In the genomic region with DNA sequence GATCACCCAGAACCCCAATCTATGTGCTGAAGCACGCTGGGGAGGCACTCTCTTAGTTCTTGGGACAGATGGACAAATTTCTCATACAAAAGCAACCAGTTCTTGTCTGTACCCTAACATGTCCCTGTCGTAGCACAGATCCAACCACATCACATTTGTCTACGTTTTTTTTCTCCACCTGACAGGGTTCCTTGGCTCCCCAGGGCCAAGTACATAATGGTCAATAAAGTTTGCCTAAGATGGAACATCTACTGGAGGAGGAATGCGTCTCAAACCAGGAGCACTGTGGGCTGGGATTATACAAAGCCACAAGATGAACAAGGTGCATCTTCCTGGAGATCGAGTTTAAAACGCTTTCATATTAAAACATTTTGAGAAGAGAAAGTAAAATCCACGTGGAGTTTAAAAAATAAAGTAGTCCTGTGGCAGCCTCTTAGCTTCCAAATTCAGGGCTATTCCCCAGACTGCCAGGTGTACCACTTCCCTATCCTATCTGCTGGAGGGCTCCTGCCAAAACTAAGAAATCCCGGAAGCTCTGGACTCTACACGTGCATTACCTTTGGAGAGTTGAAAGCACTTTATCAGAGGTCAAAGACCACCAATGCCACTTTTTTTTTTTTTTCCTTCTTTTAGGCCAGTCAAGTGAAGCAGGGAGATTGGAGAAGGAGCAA, we compare ENCODE assay signal across 1 cellular context.
TF ChIP-seq lines count a peak whose summit lies in the region.

No MANE protein-coding gene starts in this region.

TF ChIP-seq in GM23338, 12 proteins besides CTCF, POLR2A, EP300 and RAD21 (continued from another document):
- no peak for TF ChIP-seq STAT1 (IDR thresholded peaks at IDR 0.05; ENCODE audit: unreplicated experiment)
- TF ChIP-seq POLR2AphosphoS5 (IDR thresholded peaks at IDR 0.05; ENCODE audit: low read depth): no peak
- no peak for TF ChIP-seq EZH2phosphoT487 (IDR thresholded peaks at IDR 0.05; ENCODE audit: unreplicated experiment)
- TF ChIP-seq, protein P1, sequence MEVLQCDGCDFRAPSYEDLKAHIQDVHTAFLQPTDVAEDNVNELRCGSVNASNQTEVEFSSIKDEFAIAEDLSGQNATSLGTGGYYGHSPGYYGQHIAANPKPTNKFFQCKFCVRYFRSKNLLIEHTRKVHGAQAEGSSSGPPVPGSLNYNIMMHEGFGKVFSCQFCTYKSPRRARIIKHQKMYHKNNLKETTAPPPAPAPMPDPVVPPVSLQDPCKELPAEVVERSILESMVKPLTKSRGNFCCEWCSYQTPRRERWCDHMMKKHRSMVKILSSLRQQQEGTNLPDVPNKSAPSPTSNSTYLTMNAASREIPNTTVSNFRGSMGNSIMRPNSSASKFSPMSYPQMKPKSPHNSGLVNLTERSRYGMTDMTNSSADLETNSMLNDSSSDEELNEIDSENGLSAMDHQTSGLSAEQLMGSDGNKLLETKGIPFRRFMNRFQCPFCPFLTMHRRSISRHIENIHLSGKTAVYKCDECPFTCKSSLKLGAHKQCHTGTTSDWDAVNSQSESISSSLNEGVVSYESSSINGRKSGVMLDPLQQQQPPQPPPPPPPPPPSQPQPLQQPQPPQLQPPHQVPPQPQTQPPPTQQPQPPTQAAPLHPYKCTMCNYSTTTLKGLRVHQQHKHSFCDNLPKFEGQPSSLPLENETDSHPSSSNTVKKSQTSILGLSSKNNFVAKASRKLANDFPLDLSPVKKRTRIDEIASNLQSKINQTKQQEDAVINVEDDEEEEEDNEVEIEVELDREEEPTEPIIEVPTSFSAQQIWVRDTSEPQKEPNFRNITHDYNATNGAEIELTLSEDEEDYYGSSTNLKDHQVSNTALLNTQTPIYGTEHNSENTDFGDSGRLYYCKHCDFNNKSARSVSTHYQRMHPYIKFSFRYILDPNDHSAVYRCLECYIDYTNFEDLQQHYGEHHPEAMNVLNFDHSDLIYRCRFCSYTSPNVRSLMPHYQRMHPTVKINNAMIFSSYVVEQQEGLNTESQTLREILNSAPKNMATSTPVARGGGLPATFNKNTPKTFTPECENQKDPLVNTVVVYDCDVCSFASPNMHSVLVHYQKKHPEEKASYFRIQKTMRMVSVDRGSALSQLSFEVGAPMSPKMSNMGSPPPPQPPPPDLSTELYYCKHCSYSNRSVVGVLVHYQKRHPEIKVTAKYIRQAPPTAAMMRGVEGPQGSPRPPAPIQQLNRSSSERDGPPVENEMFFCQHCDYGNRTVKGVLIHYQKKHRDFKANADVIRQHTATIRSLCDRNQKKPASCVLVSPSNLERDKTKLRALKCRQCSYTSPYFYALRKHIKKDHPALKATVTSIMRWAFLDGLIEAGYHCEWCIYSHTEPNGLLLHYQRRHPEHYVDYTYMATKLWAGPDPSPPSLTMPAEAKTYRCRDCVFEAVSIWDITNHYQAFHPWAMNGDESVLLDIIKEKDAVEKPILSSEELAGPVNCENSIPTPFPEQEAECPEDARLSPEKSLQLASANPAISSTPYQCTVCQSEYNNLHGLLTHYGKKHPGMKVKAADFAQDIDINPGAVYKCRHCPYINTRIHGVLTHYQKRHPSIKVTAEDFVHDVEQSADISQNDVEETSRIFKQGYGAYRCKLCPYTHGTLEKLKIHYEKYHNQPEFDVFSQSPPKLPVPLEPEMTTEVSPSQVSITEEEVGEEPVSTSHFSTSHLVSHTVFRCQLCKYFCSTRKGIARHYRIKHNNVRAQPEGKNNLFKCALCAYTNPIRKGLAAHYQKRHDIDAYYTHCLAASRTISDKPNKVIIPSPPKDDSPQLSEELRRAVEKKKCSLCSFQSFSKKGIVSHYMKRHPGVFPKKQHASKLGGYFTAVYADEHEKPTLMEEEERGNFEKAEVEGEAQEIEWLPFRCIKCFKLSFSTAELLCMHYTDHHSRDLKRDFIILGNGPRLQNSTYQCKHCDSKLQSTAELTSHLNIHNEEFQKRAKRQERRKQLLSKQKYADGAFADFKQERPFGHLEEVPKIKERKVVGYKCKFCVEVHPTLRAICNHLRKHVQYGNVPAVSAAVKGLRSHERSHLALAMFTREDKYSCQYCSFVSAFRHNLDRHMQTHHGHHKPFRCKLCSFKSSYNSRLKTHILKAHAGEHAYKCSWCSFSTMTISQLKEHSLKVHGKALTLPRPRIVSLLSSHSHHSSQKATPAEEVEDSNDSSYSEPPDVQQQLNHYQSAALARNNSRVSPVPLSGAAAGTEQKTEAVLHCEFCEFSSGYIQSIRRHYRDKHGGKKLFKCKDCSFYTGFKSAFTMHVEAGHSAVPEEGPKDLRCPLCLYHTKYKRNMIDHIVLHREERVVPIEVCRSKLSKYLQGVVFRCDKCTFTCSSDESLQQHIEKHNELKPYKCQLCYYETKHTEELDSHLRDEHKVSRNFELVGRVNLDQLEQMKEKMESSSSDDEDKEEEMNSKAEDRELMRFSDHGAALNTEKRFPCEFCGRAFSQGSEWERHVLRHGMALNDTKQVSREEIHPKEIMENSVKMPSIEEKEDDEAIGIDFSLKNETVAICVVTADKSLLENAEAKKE (CRISPR knock-in tag; IDR thresholded peaks at IDR 0.05): no peak
- TF ChIP-seq ZNF331 (CRISPR knock-in tag; IDR thresholded peaks at IDR 0.05; ENCODE audit: low read depth): no peak
TF ChIP-seq in GM23338: peak in this region for 0.
